In genomic region chr9:133971121-133971951, GRCh38 we compare ENCODE assay signal across 13 cellular contexts. TPM values are rescaled to one million over a fixed set of nuclear protein-coding genes. Genes with fewer than 3 reads are reported as not detected.
A peak's percentile ranks its signal among the peaks of the same experiment; 100 is the strongest.
DNase-seq lines count a peak whose midpoint lies in the region; ATAC-seq and TF ChIP-seq lines count a peak whose summit lies in the region.
"Had no signal": no experiment of that assay in that cellular context is flagged by ENCODE, and none has a peak within 500 bp of the region (broad histone marks: within the 10 kb centered on the region; RNA-seq: fewer than 3 reads in every experiment).

No MANE protein-coding gene starts in this region.

- WGBS in smooth muscle cell (ENCODE audit: low lambda C conversion rate): 74% methylated on average over 22 of the region's 22 CpGs

- no peak for TF ChIP-seq CTCF in GM20000 (IDR thresholded peaks at IDR 0.05; ENCODE audit: extremely low read depth, missing control alignments)
- TF ChIP-seq CTCF in RWPE2 (IDR thresholded peaks at IDR 0.05; ENCODE audit: poor library complexity, severe bottlenecking): no peak
- no peak for TF ChIP-seq CTCF in smooth muscle cell (IDR thresholded peaks at IDR 0.05; ENCODE audit: borderline replicate concordance, insufficient read depth, poor library complexity, severe bottlenecking)

- H3K4me2 ChIP-seq in smooth muscle cell: peak overlapping the region; percentile 36

- no peak overlapping the region for H3K9ac ChIP-seq in smooth muscle cell (ENCODE audit: low read depth)

- no peaks in the 10 kb centered on the region for H3K9me3 ChIP-seq in RWPE2 (ENCODE audit: severe bottlenecking)
- H3K9me3 ChIP-seq in smooth muscle cell (replicated peaks; ENCODE audit: low read depth): no peaks in the 10 kb centered on the region
- H3K9me3 ChIP-seq: neutrophil, vagina had no signal

- peaks cover 100% of the 10 kb centered on the region for H4K20me1 ChIP-seq in smooth muscle cell (ENCODE audit: low read depth)

- H3K4me1 ChIP-seq in RWPE2 (ENCODE audit: insufficient read depth, poor library complexity, severe bottlenecking) (peaks cover 21% of the 10 kb centered on the region), smooth muscle cell (ENCODE audit: low read depth) (peaks cover 10% of the 10 kb centered on the region)

- DNase-seq in GM20000 (ENCODE audit: low spot score): peak; percentile 53
- peak; percentile 51 for DNase-seq in RWPE2 (ENCODE audit: low spot score)
- DNase-seq in left lobe of liver (ENCODE audit: low spot score): peak; percentile 67
- no peak for DNase-seq in smooth muscle cell (lab: John Stamatoyannopoulos, UW; ENCODE audit: unreplicated experiment)
- no peak for DNase-seq in CD1c-positive myeloid dendritic cell (ENCODE audit: extremely low spot score)
- no peak for DNase-seq in activated T-cell treated with anti-CD3 and anti-CD28 coated beads, Interleukin-2, amount 50 U/mL, for 48 hours
- DNase-seq: central memory CD4-positive, alpha-beta T cell; NCI-H187 treated with DMSO at 0.1 percent for 48 hours; stimulated activated naive CD8-positive, alpha-beta T cell treated with anti-CD3 and anti-CD28 coated beads, Interleukin-15, Interleukin-2, amounts not matched to agents 100 U/mL and 50 U/mL, for 24 hours; T-helper 17 cell had no signal

- H3K4me3 ChIP-seq in RWPE2 (ENCODE audit: severe bottlenecking) (no peak overlapping the region), smooth muscle cell (no peak overlapping the region)
- H3K4me3 ChIP-seq: vagina had no signal

- H3K27me3 ChIP-seq in RWPE2 (ENCODE audit: insufficient read depth, poor library complexity, severe bottlenecking) (no peaks in the 10 kb centered on the region), smooth muscle cell (ENCODE audit: low read depth) (no peaks in the 10 kb centered on the region)
- H3K27me3 ChIP-seq: neutrophil, vagina had no signal

- no peak overlapping the region for H2AFZ ChIP-seq in smooth muscle cell (ENCODE audit: low read depth)

- H3F3A ChIP-seq in smooth muscle cell (ENCODE audit: low read depth): no peaks in the 10 kb centered on the region

- H3K27ac ChIP-seq in RWPE2 (ENCODE audit: poor library complexity, severe bottlenecking): peak overlapping the region; percentile 4
- H3K27ac ChIP-seq in smooth muscle cell (ENCODE audit: low read depth): no peak overlapping the region
- H3K27ac ChIP-seq: neutrophil, vagina had no signal

- H3K36me3 ChIP-seq in RWPE2 (ENCODE audit: low read depth) (no peaks in the 10 kb centered on the region), smooth muscle cell (ENCODE audit: low read depth) (no peaks in the 10 kb centered on the region)
- H3K36me3 ChIP-seq: neutrophil, vagina had no signal

- ATAC-seq in RWPE2 (ENCODE audit: low read depth) (no peak), left lobe of liver (peak; percentile 8), HG03159 (IDR thresholded peaks at IDR 0.05; ENCODE audit: unreplicated experiment) (no peak)
- ATAC-seq: stimulated activated naive CD8-positive, alpha-beta T cell treated with anti-CD3 and anti-CD28 coated beads, Interleukin-15, Interleukin-2, amounts not matched to agents 100 U/mL and 50 U/mL, for 24 hours; T-helper 17 cell had no signal

- peaks cover 99% of the 10 kb centered on the region for H3K79me2 ChIP-seq in smooth muscle cell (ENCODE audit: low read depth)

RNA-seq across cellular contexts. Expression of gene VAV2, which starts 20.8 kb away (rescaled TPM):
- total RNA-seq in left lobe of liver (34.8 TPM), smooth muscle cell (26.2 and 27.4 TPM in 2 replicates)
- polyA plus RNA-seq in smooth muscle cell: 35.3 and 59.4 TPM in 2 replicates

RNA-seq across cellular contexts. Expression of gene BRD3OS, which starts 53.9 kb away (rescaled TPM):
- total RNA-seq in left lobe of liver: 7.6 TPM
- total RNA-seq in smooth muscle cell: 10.9 and 16.1 TPM in 2 replicates
- polyA plus RNA-seq in smooth muscle cell: 16.0 and 17.8 TPM in 2 replicates

Comparison
In these comparisons a context has a peak if more than half of its experiments do, and no peak if none do; other contexts are left out.
1. DNase-seq: peak in GM20000 (single experiment), RWPE2 (single experiment) and left lobe of liver (single experiment); none in smooth muscle cell (single experiment), CD1c-positive myeloid dendritic cell (single experiment) and activated T-cell treated with anti-CD3 and anti-CD28 coated beads, Interleukin-2, amount 50 U/mL, for 48 hours (0 of 2).